In genomic region chr4:112751447-112751846, GRCh38 we compare ENCODE assay signal across 12 cellular contexts.
DNase-seq lines count a peak whose midpoint lies in the region; ATAC-seq and TF ChIP-seq lines count a peak whose summit lies in the region.
"Had no signal": no experiment of that assay in that cellular context is flagged by ENCODE, and none has a peak within 500 bp of the region (broad histone marks: within the 10 kb centered on the region; RNA-seq: fewer than 3 reads in every experiment).

No MANE protein-coding gene starts in this region.

- H3K27me3 ChIP-seq in cardiac muscle cell (no peaks in the 10 kb centered on the region), heart right ventricle (no peaks in the 10 kb centered on the region), endodermal cell (ENCODE audit: control insufficient read depth, insufficient read depth, low read length, poor library complexity, severe bottlenecking) (no peaks in the 10 kb centered on the region)

- no peaks in the 10 kb centered on the region for H3K27me3 Mint-ChIP-seq in endodermal cell (ENCODE audit: insufficient read depth)
- peaks cover 12% of the 10 kb centered on the region for H3K27me3 Mint-ChIP-seq in activated T-cell treated with anti-CD3 and anti-CD28 coated beads, Interleukin-2, amount 50 U/mL, for 4 hours (ENCODE audit: low read depth)

- TF ChIP-seq CTCF in cardiac muscle cell (IDR thresholded peaks at IDR 0.05; ENCODE audit: low read depth, low read length), result no peak
- no peak for TF ChIP-seq CTCF in heart right ventricle (IDR thresholded peaks at IDR 0.05)
- no peak for TF ChIP-seq CTCF in endodermal cell (conservative IDR thresholded peaks at IDR 0.05)

- peak overlapping the region; percentile 14 for H3K27ac ChIP-seq in cardiac muscle cell
- H3K27ac ChIP-seq in heart right ventricle, result no peak overlapping the region
- H3K27ac ChIP-seq in endodermal cell (ENCODE audit: low read depth, low read length), result peak overlapping the region; percentile 1
- H3K27ac ChIP-seq: PC-9 had no signal

- peak overlapping the region; percentile 23 for H3K9ac ChIP-seq in endodermal cell (ENCODE audit: extremely low read depth, low read length, poor library complexity, severe bottlenecking)

- no peaks in the 10 kb centered on the region for H3K36me3 ChIP-seq in cardiac muscle cell
- H3K36me3 ChIP-seq in heart right ventricle, result no peaks in the 10 kb centered on the region
- H3K36me3 ChIP-seq in endodermal cell (ENCODE audit: control insufficient read depth, insufficient read depth, low read length), result peaks cover 25% of the 10 kb centered on the region

- H3K4me3 ChIP-seq in cardiac muscle cell (no peak overlapping the region), heart right ventricle (no peak overlapping the region), endodermal cell (ENCODE audit: low read length) (peak overlapping the region; percentile 33)
- H3K4me3 ChIP-seq: GM12878, PC-9 had no signal

- H3K27ac Mint-ChIP-seq in endodermal cell, result peak overlapping the region; percentile 98

- peaks cover 49% of the 10 kb centered on the region for H3K36me3 Mint-ChIP-seq in endodermal cell (ENCODE audit: low read depth)
- H3K36me3 Mint-ChIP-seq in activated T-cell treated with anti-CD3 and anti-CD28 coated beads, Interleukin-2, amount 50 U/mL, for 4 hours (ENCODE audit: insufficient read depth), result no peaks in the 10 kb centered on the region

- H3K9me3 ChIP-seq in cardiac muscle cell (ENCODE audit: low read depth) (no peaks in the 10 kb centered on the region), heart right ventricle (no peaks in the 10 kb centered on the region), endodermal cell (ENCODE audit: control insufficient read depth, low read length) (no peaks in the 10 kb centered on the region)

- DNase-seq in cardiac muscle cell (ENCODE audit: low read depth in 1 of 2, low spot score in 1 of 2), result no peak
- no peak for DNase-seq in heart right ventricle
- DNase-seq in endodermal cell, result peak; percentile 86
- peak; percentile 51 for DNase-seq in iPS-NIHi7 (ENCODE audit: extremely low spot score)
- DNase-seq in hypothalamus (lab: John Stamatoyannopoulos, UW), result no peak
- no peak for DNase-seq in activated T-cell treated with anti-CD3 and anti-CD28 coated beads, Interleukin-2, amount 50 U/mL, for 4 hours
- DNase-seq in Kasumi-1 (lab: John Stamatoyannopoulos, UW), result no peak
- DNase-seq: C1 segment of cervical spinal cord, NCI-H69 had no signal

- ATAC-seq in heart right ventricle (no peak), GM18867 (IDR thresholded peaks at IDR 0.05; ENCODE audit: unreplicated experiment) (no peak)
- ATAC-seq in activated T-cell treated with anti-CD3 and anti-CD28 coated beads, Interleukin-2, amount 50 U/mL, for 4 hours, result no peak
- ATAC-seq: GM12878 had no signal

- peak overlapping the region; percentile 11 for H3K4me3 Mint-ChIP-seq in endodermal cell
- H3K4me3 Mint-ChIP-seq in activated T-cell treated with anti-CD3 and anti-CD28 coated beads, Interleukin-2, amount 50 U/mL, for 4 hours, result no peak overlapping the region

- H3K4me1 Mint-ChIP-seq in endodermal cell, result peaks cover 65% of the 10 kb centered on the region
- H3K4me1 Mint-ChIP-seq in activated T-cell treated with anti-CD3 and anti-CD28 coated beads, Interleukin-2, amount 50 U/mL, for 4 hours (ENCODE audit: low read depth), result no peaks in the 10 kb centered on the region

- H3K4me1 ChIP-seq in cardiac muscle cell (ENCODE audit: low read depth) (peaks cover 14% of the 10 kb centered on the region), heart right ventricle (peaks cover 0 to 12% (median 0%) of the 10 kb centered on the region in 9 donors), endodermal cell (ENCODE audit: control insufficient read depth, insufficient read depth, low read length) (peaks cover 20% of the 10 kb centered on the region)

- intact Hi-C loops in heart right ventricle (cut with DNase I), result no loop called here

- H3K9me3 Mint-ChIP-seq in endodermal cell, result no peaks in the 10 kb centered on the region
- no peaks in the 10 kb centered on the region for H3K9me3 Mint-ChIP-seq in activated T-cell treated with anti-CD3 and anti-CD28 coated beads, Interleukin-2, amount 50 U/mL, for 4 hours

- WGBS in heart right ventricle, 2 donors, result 56 to 58% methylated on average over 1 of the region's 1 CpG
- WGBS in endodermal cell (ENCODE audit: insufficient coverage in 1 of 2, insufficient read length in 1 of 2), 2 experiments, result 0 to 60% methylated on average over 1 of the region's 1 CpG

Comparison
In these comparisons a context has a peak if more than half of its experiments do, and no peak if none do; other contexts are left out.
1. H3K27ac ChIP-seq: peak in cardiac muscle cell (single experiment) and endodermal cell (single experiment); none in heart right ventricle (0 of 10).
2. DNase-seq: peak in endodermal cell (single experiment) and iPS-NIHi7 (single experiment); none in cardiac muscle cell (0 of 2), heart right ventricle (0 of 2), hypothalamus (0 of 51), activated T-cell treated with anti-CD3 and anti-CD28 coated beads, Interleukin-2, amount 50 U/mL, for 4 hours (single experiment) and Kasumi-1 (0 of 2).